25 cellular contexts compared by ENCODE assay signal in the genomic region with DNA sequence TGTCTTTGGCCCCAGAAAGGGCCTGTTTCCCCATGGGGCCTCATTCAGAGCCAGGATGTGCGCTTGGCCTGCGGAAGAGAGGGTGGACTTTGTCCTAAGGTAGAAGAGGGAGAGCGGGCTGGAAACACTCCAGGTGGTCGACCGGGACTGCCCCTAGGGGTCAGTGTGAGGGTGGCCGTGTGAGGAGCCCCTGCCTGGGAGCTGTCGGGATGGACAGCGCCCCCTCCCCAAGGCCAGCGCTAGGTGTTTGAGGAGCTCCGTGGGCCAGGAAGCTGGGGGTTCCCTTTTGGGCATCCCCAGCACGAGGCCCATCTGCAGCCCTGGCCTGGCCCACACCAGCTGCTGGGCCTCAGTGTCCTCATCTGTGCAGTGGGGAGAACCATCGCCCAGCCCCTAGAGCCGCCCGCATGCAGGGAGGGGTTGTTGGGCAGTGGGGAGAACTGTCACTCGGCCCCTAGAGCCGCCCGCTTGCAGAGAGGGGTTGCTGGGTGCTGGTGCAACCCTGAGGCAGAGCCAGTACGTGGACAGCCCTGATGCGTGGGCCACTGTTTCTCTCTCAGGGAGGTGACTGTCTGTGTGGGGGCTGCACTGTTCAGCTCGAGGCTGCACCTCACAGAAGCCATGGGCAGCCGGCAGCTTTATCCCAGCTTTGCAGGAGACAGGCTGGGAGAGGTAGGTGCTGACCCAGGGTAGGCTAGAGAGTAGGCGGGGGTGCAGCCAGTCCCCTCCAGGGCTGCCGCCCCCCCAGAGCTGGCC.
"Had no signal": no experiment of that assay in that cellular context is flagged by ENCODE, and none has a peak within 500 bp of the region (broad histone marks: within the 10 kb centered on the region; RNA-seq: fewer than 3 reads in every experiment).

No MANE protein-coding gene starts in this region.

- H3K9me3 ChIP-seq: adrenal gland, body of pancreas, breast epithelium, MG63 had no signal

- H3K27ac Mint-ChIP-seq: activated CD4-positive, alpha-beta T cell treated with anti-CD3 and anti-CD28 coated beads, Interleukin-2, amount 10 ng/mL, durations not matched to agents 24 days and 14 days; activated CD8-positive, alpha-beta T cell treated with anti-CD3 and anti-CD28 coated beads for 36 hours; activated naive CD4-positive, alpha-beta T cell treated with anti-CD3 and anti-CD28 coated beads for 36 hours; activated naive CD4-positive, alpha-beta T cell treated with anti-CD3 and anti-CD28 coated beads, Interleukin-2, amount 50 U/mL, for 72 hours; activated T-helper 1 cell treated with anti-CD3 and anti-CD28 coated beads, Interleukin-12 subunit alpha, Interleukin-12 subunit beta, Interleukin-2, Interleukin-4 antibody, amounts not matched to agents 30 ng/mL and 10 ng/mL and 1 ng/mL, durations not matched to agents 14 hours and 24 hours and 36 hours had no signal

- H3K27ac ChIP-seq: adrenal gland, body of pancreas, breast epithelium, VCaP had no signal

- H3K9me3 Mint-ChIP-seq: activated CD4-positive, alpha-beta T cell treated with anti-CD3 and anti-CD28 coated beads, Interleukin-2, amount 10 ng/mL, durations not matched to agents 24 days and 14 days; activated CD8-positive, alpha-beta T cell treated with anti-CD3 and anti-CD28 coated beads for 36 hours; activated naive CD4-positive, alpha-beta T cell treated with anti-CD3 and anti-CD28 coated beads for 36 hours; activated naive CD4-positive, alpha-beta T cell treated with anti-CD3 and anti-CD28 coated beads, Interleukin-2, amount 50 U/mL, for 72 hours; activated T-cell treated with anti-CD3 and anti-CD28 coated beads, Interleukin-2, amount 50 U/mL, for 4 hours; activated T-helper 1 cell treated with anti-CD3 and anti-CD28 coated beads, Interleukin-12 subunit alpha, Interleukin-12 subunit beta, Interleukin-2, Interleukin-4 antibody, amounts not matched to agents 30 ng/mL and 10 ng/mL and 1 ng/mL, durations not matched to agents 14 hours and 24 hours and 36 hours had no signal

- H3K4me1 Mint-ChIP-seq: activated CD4-positive, alpha-beta T cell treated with anti-CD3 and anti-CD28 coated beads, Interleukin-2, amount 10 ng/mL, durations not matched to agents 24 days and 14 days had no signal

- H3K36me3 Mint-ChIP-seq: activated naive CD4-positive, alpha-beta T cell treated with anti-CD3 and anti-CD28 coated beads, Interleukin-2, amount 50 U/mL, for 72 hours had no signal

- H3K4me3 ChIP-seq: adrenal gland, body of pancreas, breast epithelium, MG63 had no signal

- H3K27me3 ChIP-seq: adrenal gland, body of pancreas, MG63 had no signal

- ATAC-seq: activated CD8-positive, alpha-beta T cell treated with anti-CD3 and anti-CD28 coated beads for 36 hours; activated naive CD4-positive, alpha-beta T cell treated with anti-CD3 and anti-CD28 coated beads, Interleukin-2, amount 50 U/mL, for 72 hours; activated T-cell treated with anti-CD3 and anti-CD28 coated beads, Interleukin-2, amount 50 U/mL, for 4 hours; body of pancreas; Panc1 had no signal

- H3K4me1 ChIP-seq: adrenal gland, body of pancreas, breast epithelium had no signal

- H3K27me3 Mint-ChIP-seq: activated CD4-positive, alpha-beta T cell treated with anti-CD3 and anti-CD28 coated beads, Interleukin-2, amount 10 ng/mL, durations not matched to agents 24 days and 14 days; activated CD8-positive, alpha-beta T cell treated with anti-CD3 and anti-CD28 coated beads for 36 hours had no signal

- H3K36me3 ChIP-seq: adrenal gland, breast epithelium, MG63 had no signal

- H3K4me3 Mint-ChIP-seq: activated CD4-positive, alpha-beta T cell treated with anti-CD3 and anti-CD28 coated beads, Interleukin-2, amount 10 ng/mL, durations not matched to agents 24 days and 14 days; activated CD8-positive, alpha-beta T cell treated with anti-CD3 and anti-CD28 coated beads for 36 hours; activated naive CD4-positive, alpha-beta T cell treated with anti-CD3 and anti-CD28 coated beads for 36 hours; activated T-cell treated with anti-CD3 and anti-CD28 coated beads, Interleukin-2, amount 50 U/mL, for 4 hours; activated T-helper 1 cell treated with anti-CD3 and anti-CD28 coated beads, Interleukin-12 subunit alpha, Interleukin-12 subunit beta, Interleukin-2, Interleukin-4 antibody, amounts not matched to agents 30 ng/mL and 10 ng/mL and 1 ng/mL, durations not matched to agents 14 hours and 24 hours and 36 hours had no signal

- DNase-seq: activated CD4-positive, alpha-beta T cell treated with anti-CD3 and anti-CD28 coated beads, Interleukin-2, amount 10 ng/mL, durations not matched to agents 24 days and 14 days; activated CD4-positive, alpha-beta T cell treated with anti-CD3 and anti-CD28 coated beads, Interleukin-2, amount 50 U/mL, for 4 hours; activated CD8-positive, alpha-beta T cell treated with anti-CD3 and anti-CD28 coated beads for 36 hours; activated gamma-delta T cell treated with Interleukin-2 at 50 U/mL for 16 hours; activated naive CD4-positive, alpha-beta T cell treated with anti-CD3 and anti-CD28 coated beads for 36 hours; activated T-cell treated with anti-CD3 and anti-CD28 coated beads, Interleukin-2, amount 50 U/mL, for 4 hours; adrenal gland; body of pancreas; MG63; NCI-H1048; NCI-H1105 treated with DMSO at 0.1 percent for 48 hours; NCI-H1436; NCI-H1694; NCI-H1930; NCI-H345; NCI-H524 treated with DMSO at 0.1 percent for 48 hours; SW 1271; T-helper 1 cell; T-helper 2 cell; T-helper 9 cell had no signal
